Comparison of ENCODE assay signal across 30 cellular contexts in genomic region chr14:29042546-29042945, GRCh38.
"Had no signal": no experiment of that assay in that cellular context is flagged by ENCODE, and none has a peak within 500 bp of the region (broad histone marks: within the 10 kb centered on the region; RNA-seq: fewer than 3 reads in every experiment).

No MANE protein-coding gene starts in this region.

- H3K27me3 ChIP-seq: adrenal gland, body of pancreas, esophagus squamous epithelium, gastroesophageal sphincter, heart right ventricle had no signal

- H3K4me1 ChIP-seq: adrenal gland, body of pancreas, esophagus squamous epithelium, gastroesophageal sphincter, heart right ventricle had no signal

- H3K27ac ChIP-seq: adrenal gland, body of pancreas, epithelial cell of prostate, esophagus squamous epithelium, gastroesophageal sphincter, heart right ventricle had no signal

- FAIRE-seq: colon, endometrium, endothelial cell of umbilical vein had no signal

- H3K36me3 ChIP-seq: adrenal gland, esophagus squamous epithelium, gastroesophageal sphincter, heart right ventricle had no signal

- H3K4me3 ChIP-seq: adrenal gland, body of pancreas, esophagus squamous epithelium, gastroesophageal sphincter, heart right ventricle had no signal

- H3K9me3 ChIP-seq: adrenal gland, body of pancreas, esophagus squamous epithelium, gastroesophageal sphincter, heart right ventricle had no signal

- DNase-seq: activated CD4-positive, alpha-beta memory T cell treated with anti-CD3 and anti-CD28 coated beads for 36 hours; activated CD4-positive, alpha-beta T cell treated with anti-CD3 and anti-CD28 coated beads for 36 hours; activated CD4-positive, alpha-beta T cell treated with anti-CD3 and anti-CD28 coated beads, Interleukin-2, amount 10 ng/mL, durations not matched to agents 24 days and 14 days; activated CD4-positive, CD25-positive, alpha-beta regulatory T cell; activated CD4-positive, CD25-positive, alpha-beta regulatory T cell treated with anti-CD3 and anti-CD28 coated beads, Interleukin-2, amount 50 U/mL, for 72 hours; activated CD8-positive, alpha-beta memory T cell treated with anti-CD3 and anti-CD28 coated beads, Interleukin-2, amount 10 ng/mL, durations not matched to agents 7 days and 5 days; activated CD8-positive, alpha-beta memory T cell treated with anti-CD3 and anti-CD28 coated beads, Interleukin-2, amount 50 U/mL, for 4 hours; activated CD8-positive, alpha-beta T cell treated with anti-CD3 and anti-CD28 coated beads, Interleukin-2, amount 10 ng/mL, durations not matched to agents 7 days and 5 days; activated effector memory CD4-positive, alpha-beta T cell treated with anti-CD3 and anti-CD28 coated beads, Interleukin-2, amount 50 U/mL, for 16 hours; activated naive CD4-positive, alpha-beta T cell treated with anti-CD3 and anti-CD28 coated beads for 36 hours; activated naive CD8-positive, alpha-beta T cell treated with anti-CD3 and anti-CD28 coated beads for 36 hours; activated naive CD8-positive, alpha-beta T cell treated with anti-CD3 and anti-CD28 coated beads, Interleukin-2, amount 50 U/mL, for 24 hours; activated T-cell treated with anti-CD3 and anti-CD28 coated beads, Interleukin-2, amount 50 U/mL, for 1 hour; activated T-cell treated with anti-CD3 and anti-CD28 coated beads, Interleukin-2, amount 50 U/mL, for 48 hours; adrenal gland; amygdala; aorta; body of pancreas; caudate nucleus; effector CD8-positive, alpha-beta T cell; esophagus squamous epithelium; foreskin melanocyte; heart right ventricle; T-helper 17 cell; T1000 had no signal

- ATAC-seq: activated CD4-positive, alpha-beta T cell treated with anti-CD3 and anti-CD28 coated beads for 36 hours; activated CD8-positive, alpha-beta memory T cell treated with anti-CD3 and anti-CD28 coated beads, Interleukin-2, amount 10 ng/mL, durations not matched to agents 7 days and 5 days; activated CD8-positive, alpha-beta T cell treated with anti-CD3 and anti-CD28 coated beads, Interleukin-2, amount 10 ng/mL, durations not matched to agents 7 days and 5 days; activated naive CD8-positive, alpha-beta T cell treated with anti-CD3 and anti-CD28 coated beads, Interleukin-2, amount 50 U/mL, for 24 hours; body of pancreas; gastroesophageal sphincter; heart right ventricle; T-helper 17 cell had no signal
